8 cellular contexts compared by ENCODE assay signal in genomic region chr3:186930143-186930638, GRCh38. TPM values are rescaled to one million over a fixed set of nuclear protein-coding genes. Genes with fewer than 3 reads are reported as not detected.
DNase-seq lines count a peak whose midpoint lies in the region; ATAC-seq, FAIRE-seq and TF ChIP-seq lines count a peak whose summit lies in the region.

TSS of gene ST6GAL1 (plus strand) at chr3:186930526. CDS start at chr3:187042704, 112,178 bp downstream.

- FAIRE-seq in D721Med (lab: Jason Lieb, UNC), result no peak

- DNase-seq in D721Med (ENCODE audit: insufficient read length, low spot score) (no peak), UCSD-AML1 (lab: John Stamatoyannopoulos, UW; ENCODE audit: unreplicated experiment) (peak; percentile 87), brain microvascular endothelial cell (peak; percentile 49), putamen (ENCODE audit: low spot score) (no peak)

- H3K27me3 ChIP-seq in brain microvascular endothelial cell (replicated peaks) (no peaks in the 10 kb centered on the region), iPS-18a (ENCODE audit: control insufficient read depth, insufficient read depth, low read length) (peaks cover 4% of the 10 kb centered on the region), skeletal muscle tissue (ENCODE audit: control insufficient read depth in 3 of 3, insufficient read depth in 3 of 3, low read length in 3 of 3) (no peaks in the 10 kb centered on the region)

- TF ChIP-seq CTCF in D721Med (IDR thresholded peaks at IDR 0.05; ENCODE audit: insufficient read depth, missing control alignments), result peak; percentile 20
- TF ChIP-seq CTCF in brain microvascular endothelial cell (IDR thresholded peaks at IDR 0.05; ENCODE audit: low read depth, low read length, missing control alignments), result peak; percentile 60

- peak; percentile 65 for ATAC-seq in GM21526 (IDR thresholded peaks at IDR 0.05; ENCODE audit: low FRiP score, unreplicated experiment)

- H3K36me3 ChIP-seq in KOPT-K1 (ENCODE audit: insufficient read depth, low read length) (peaks cover 11% of the 10 kb centered on the region; the same call in 1 of the 2 replicates), brain microvascular endothelial cell (replicated peaks) (no peaks in the 10 kb centered on the region), iPS-18a (ENCODE audit: control insufficient read depth, low read depth, low read length) (peaks cover 15% of the 10 kb centered on the region), skeletal muscle tissue (ENCODE audit: control insufficient read depth in 3 of 3, insufficient read depth in 3 of 3, low read length in 3 of 3) (peaks cover 0 to 2% (median 2%) of the 10 kb centered on the region in 3 donors)

- H3K4me3 ChIP-seq in brain microvascular endothelial cell (ENCODE audit: low read depth, low read length) (peak within 1 kb of the TSS; percentile 79), iPS-18a (ENCODE audit: low read length) (peak within 1 kb of the TSS; percentile 90), skeletal muscle tissue (ENCODE audit: low read length in 3 of 3) (peak within 1 kb of the TSS; percentile 69 to 85 (median 85))

- H3K9me3 ChIP-seq in KOPT-K1 (ENCODE audit: insufficient read depth, low read length, poor library complexity, severe bottlenecking) (no peaks in the 10 kb centered on the region), iPS-18a (ENCODE audit: control insufficient read depth, low read depth, low read length) (no peaks in the 10 kb centered on the region), skeletal muscle tissue (ENCODE audit: control insufficient read depth in 3 of 3, low read length in 3 of 3) (no peaks in the 10 kb centered on the region)

- H3K9ac ChIP-seq in iPS-18a (ENCODE audit: low read length) (peak within 1 kb of the TSS; percentile 88), skeletal muscle tissue (ENCODE audit: low read depth in 1 of 3, low read length in 3 of 3) (peak within 1 kb of the TSS; percentile 67 to 97 (median 84))

- H3K27ac ChIP-seq in KOPT-K1 (ENCODE audit: low read depth, low read length, poor library complexity, severe bottlenecking) (peak within 1 kb of the TSS; percentile 70), brain microvascular endothelial cell (peak within 1 kb of the TSS; percentile 34), iPS-18a (ENCODE audit: low read length) (peak within 1 kb of the TSS; percentile 77), skeletal muscle tissue (ENCODE audit: low read depth, low read length) (peak within 1 kb of the TSS; percentile 81)

- peaks cover 20% of the 10 kb centered on the region for H3K4me1 ChIP-seq in iPS-18a (ENCODE audit: control insufficient read depth, low read depth, low read length)
- peaks cover 28 to 44% (median 32%) of the 10 kb centered on the region in 3 donors for H3K4me1 ChIP-seq in skeletal muscle tissue (ENCODE audit: control insufficient read depth in 3 of 3, insufficient read depth in 3 of 3, low read length in 3 of 3)

- in situ Hi-C loops in brain microvascular endothelial cell (cut with HindIII; ENCODE audit: low pct_ligation_motif_present, low sequenced_read_pairs), result no loop called here

RNA-seq across cellular contexts. Expression of gene ST6GAL1, which starts in this region (rescaled TPM):
- 16.7 TPM for total RNA-seq in skeletal muscle tissue

Comparison
In these comparisons a context has a peak if more than half of its experiments do, and no peak if none do; other contexts are left out.
1. DNase-seq: peak in UCSD-AML1 (single experiment) and brain microvascular endothelial cell (single experiment); none in D721Med (single experiment) and putamen (single experiment).
2. Peak in every context shown above with its lines, with median percentiles within 50 percentile points of each other: H3K27ac ChIP-seq and H3K4me3 ChIP-seq.